In the genomic region with DNA sequence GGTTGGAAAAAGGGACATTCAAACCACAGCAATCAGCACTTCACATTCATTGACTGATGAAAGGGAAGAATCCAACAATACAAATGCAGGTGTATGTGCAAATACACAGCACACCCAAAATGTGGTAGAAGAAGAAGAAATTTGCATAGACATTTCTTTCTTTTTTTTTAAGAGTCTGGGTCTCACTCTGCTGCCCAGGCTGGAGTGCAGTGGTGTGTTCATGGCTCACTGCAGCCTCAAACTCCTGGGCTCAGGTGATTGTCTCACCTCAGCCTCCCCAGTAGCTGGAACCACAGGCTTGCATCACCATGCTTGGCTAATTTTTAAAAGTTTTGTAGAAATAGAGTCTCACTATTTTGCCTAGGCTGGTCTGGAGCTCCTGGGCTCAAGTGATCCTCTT, we compare ENCODE assay signal across 18 cellular contexts.
"Had no signal": no experiment of that assay in that cellular context is flagged by ENCODE, and none has a peak within 500 bp of the region (broad histone marks: within the 10 kb centered on the region; RNA-seq: fewer than 3 reads in every experiment).

No MANE protein-coding gene starts in this region.

- ATAC-seq: activated T-cell treated with anti-CD3 and anti-CD28 coated beads, Interleukin-2, amount 50 U/mL, for 4 hours; left lobe of liver; right cardiac atrium had no signal

- DNase-seq: activated CD4-positive, alpha-beta T cell treated with anti-CD3 and anti-CD28 coated beads, Interleukin-2, amount 10 ng/mL, durations not matched to agents 7 days and 5 days; activated CD8-positive, alpha-beta memory T cell treated with anti-CD3 and anti-CD28 coated beads, Interleukin-2, amount 50 U/mL, for 4 hours; activated effector memory CD4-positive, alpha-beta T cell treated with Interleukin-2 at 50 U/mL for 16 hours; activated naive CD4-positive, alpha-beta T cell treated with anti-CD3 and anti-CD28 coated beads, Interleukin-2, amount 50 U/mL, for 16 hours; activated T-cell treated with anti-CD3 and anti-CD28 coated beads, Interleukin-2, amount 50 U/mL, for 4 hours; adrenal gland; foreskin fibroblast; hippocampal formation; islet precursor cell; stomach; T1000 had no signal

- H3K4me1 ChIP-seq: adrenal gland, neural progenitor cell had no signal

- H3K27ac ChIP-seq: adrenal gland, epithelial cell of prostate, neural progenitor cell, prostate gland, stomach had no signal

- H3K4me3 ChIP-seq: adrenal gland, lung, neural progenitor cell, prostate gland, stomach had no signal

- H3K9me3 Mint-ChIP-seq: activated CD4-positive, alpha-beta T cell treated with anti-CD3 and anti-CD28 coated beads, Interleukin-2, amount 10 ng/mL, durations not matched to agents 7 days and 5 days; activated T-cell treated with anti-CD3 and anti-CD28 coated beads, Interleukin-2, amount 50 U/mL, for 4 hours; neural progenitor cell; type B pancreatic cell had no signal

- H3K4me3 Mint-ChIP-seq: activated CD4-positive, alpha-beta T cell treated with anti-CD3 and anti-CD28 coated beads, Interleukin-2, amount 10 ng/mL, durations not matched to agents 7 days and 5 days; activated T-cell treated with anti-CD3 and anti-CD28 coated beads, Interleukin-2, amount 50 U/mL, for 4 hours; neural progenitor cell; type B pancreatic cell had no signal

- H3K9me3 ChIP-seq: adrenal gland, prostate gland, stomach had no signal

- H3K27ac Mint-ChIP-seq: neural progenitor cell, type B pancreatic cell had no signal

- H3K36me3 ChIP-seq: neural progenitor cell had no signal

- H3K4me1 Mint-ChIP-seq: neural progenitor cell had no signal

- H3K27me3 ChIP-seq: adrenal gland, neural progenitor cell, stomach had no signal
